20 cellular contexts compared by ENCODE assay signal in genomic region chr12:27689558-27690180, GRCh38. TPM values are rescaled to one million over a fixed set of nuclear protein-coding genes. Genes with fewer than 3 reads are reported as not detected.
"Had no signal": no experiment of that assay in that cellular context is flagged by ENCODE, and none has a peak within 500 bp of the region (broad histone marks: within the 10 kb centered on the region; RNA-seq: fewer than 3 reads in every experiment).

No MANE protein-coding gene starts in this region.

- H3K27ac ChIP-seq: HL-60, RWPE1 had no signal

- DNase-seq: Karpas-422, KG1, MM.1S, NCI-H1092 treated with DMSO at 0.1 percent for 48 hours, NCI-H1436, NCI-H187 treated with DMSO at 0.1 percent for 48 hours, NCI-H2029 treated with DMSO at 0.1 percent for 48 hours, NCI-H2171 treated with DMSO at 0.1 percent for 48 hours, NCI-H2227 treated with DMSO at 0.1 percent for 48 hours, NCI-H524, NCI-H526 treated with DMSO at 0.1 percent for 48 hours, NCI-H774, PC-3, SHP77, SK-N-SH, SW 1271 had no signal

- H3K9me3 ChIP-seq: SK-N-SH had no signal

- ATAC-seq: Panc1, PC-3 had no signal

RNA-seq across cellular contexts. Expression of gene REP15, which starts 6.6 kb away (rescaled TPM):
- total RNA-seq: OCI-LY7 had no signal
